11 cellular contexts compared by ENCODE assay signal in genomic region chr16:30381351-30382041, GRCh38. TPM values are rescaled to one million over a fixed set of nuclear protein-coding genes. Genes with fewer than 3 reads are reported as not detected.
DNase-seq lines count a peak whose midpoint lies in the region; ATAC-seq and TF ChIP-seq lines count a peak whose summit lies in the region.
"Had no signal": no experiment of that assay in that cellular context is flagged by ENCODE, and none has a peak within 500 bp of the region (broad histone marks: within the 10 kb centered on the region; RNA-seq: fewer than 3 reads in every experiment).

No MANE protein-coding gene starts in this region.

- H3K9ac ChIP-seq in colonic mucosa (ENCODE audit: low read depth in 2 of 2, low read length in 2 of 2): peak overlapping the region in 1 of 2 donors; percentile 51
- H3K9ac ChIP-seq: SK-N-SH had no signal

- H3K4me3 Mint-ChIP-seq in activated CD4-positive, alpha-beta T cell treated with anti-CD3 and anti-CD28 coated beads for 36 hours: peak overlapping the region; percentile 84
- no peak overlapping the region for H3K4me3 Mint-ChIP-seq in chondrocyte (ENCODE audit: unreplicated experiment)

- peaks cover 30% of the 10 kb centered on the region for H3K36me3 Mint-ChIP-seq in activated CD4-positive, alpha-beta T cell treated with anti-CD3 and anti-CD28 coated beads for 36 hours (ENCODE audit: low read depth)
- no peaks in the 10 kb centered on the region for H3K36me3 Mint-ChIP-seq in chondrocyte (ENCODE audit: low read depth)

- intact Hi-C loops in activated CD4-positive, alpha-beta T cell treated with anti-CD3 and anti-CD28 coated beads for 36 hours (cut with DNase I, micrococcal nuclease): loop anchor here (1.0 to 2.0 kb wide), 3 partner anchors 14 to 27 kb away; partner anchors contain the start of genes ZNF48 (in 1 of the 2) and ZNF771 (in 1 of the 2)
- intact Hi-C loops in colonic mucosa (cut with DNase I) (no loop called here), spleen (cut with DNase I; ENCODE audit: low total_unique reads) (no loop called here)

- CTCF ChIA-PET in activated CD4-positive, alpha-beta T cell treated with anti-CD3 and anti-CD28 coated beads for 36 hours (lab: Charles Lee): interaction anchor here (0.5 to 1.9 kb wide), 6 partner anchors 11 to 313 kb away, joined by 3 to 8 read pairs (median 4); partner anchors contain the start of gene DCTPP1

- no peak for TF ChIP-seq POLR2A in Peyer's patch (IDR thresholded peaks at IDR 0.05)
- no peak for TF ChIP-seq POLR2A in spleen (IDR thresholded peaks at IDR 0.05)

- peak overlapping the region; percentile 98 for H3K27ac Mint-ChIP-seq in activated CD4-positive, alpha-beta T cell treated with anti-CD3 and anti-CD28 coated beads for 36 hours
- no peak overlapping the region for H3K27ac Mint-ChIP-seq in chondrocyte (ENCODE audit: unreplicated experiment)

- DNase-seq in activated CD4-positive, alpha-beta T cell treated with anti-CD3 and anti-CD28 coated beads for 36 hours: peak; percentile 64
- DNase-seq in activated CD4-positive, alpha-beta T cell treated with anti-CD3 and anti-CD28 coated beads for 1 hour: no peak
- DNase-seq in Peyer's patch: no peak
- DNase-seq in colonic mucosa: no peak
- DNase-seq in spleen: no peak
- no peak for DNase-seq in chondrocyte (ENCODE audit: low spot score)
- no peak for DNase-seq in epidermal melanocyte (ENCODE audit: insufficient read length, low spot score)
- DNase-seq: NCI-H2029 treated with DMSO at 0.1 percent for 48 hours, SK-N-SH had no signal

- POLR2A ChIA-PET in activated CD4-positive, alpha-beta T cell treated with anti-CD3 and anti-CD28 coated beads for 36 hours (lab: Charles Lee): interaction anchor here (1.5 kb wide), 1 partner anchor 36 kb away, joined by 8 read pairs; no protein-coding TSS in a partner anchor

- no peaks in the 10 kb centered on the region for H3K9me3 Mint-ChIP-seq in activated CD4-positive, alpha-beta T cell treated with anti-CD3 and anti-CD28 coated beads for 36 hours (ENCODE audit: low read depth)
- no peaks in the 10 kb centered on the region for H3K9me3 Mint-ChIP-seq in chondrocyte (ENCODE audit: low read depth)

- H3K36me3 ChIP-seq in Peyer's patch (no peaks in the 10 kb centered on the region), colonic mucosa (no peaks in the 10 kb centered on the region), spleen (peaks cover 0 to 11% (median 0%) of the 10 kb centered on the region in 6 donors)

- no peaks in the 10 kb centered on the region for H3K9me3 ChIP-seq in Peyer's patch
- no peaks in the 10 kb centered on the region for H3K9me3 ChIP-seq in colonic mucosa
- no peaks in the 10 kb centered on the region for H3K9me3 ChIP-seq in spleen
- H3K9me3 ChIP-seq: SK-N-SH had no signal

- peak overlapping the region; percentile 53 to 92 (median 74) for H3K27ac ChIP-seq in Peyer's patch
- peak overlapping the region; percentile 20 for H3K27ac ChIP-seq in colonic mucosa
- H3K27ac ChIP-seq in spleen: peak overlapping the region; percentile 55 to 100 (median 78)

- H3K4me3 ChIP-seq in Peyer's patch (peak overlapping the region in 3 of 4 donors; percentile 37 to 46 (median 45)), colonic mucosa (no peak overlapping the region), spleen (peak overlapping the region; percentile 24 to 75 (median 45))

- H3K27me3 Mint-ChIP-seq in activated CD4-positive, alpha-beta T cell treated with anti-CD3 and anti-CD28 coated beads for 36 hours: no peaks in the 10 kb centered on the region
- no peaks in the 10 kb centered on the region for H3K27me3 Mint-ChIP-seq in chondrocyte (ENCODE audit: low read depth)

- WGBS in spleen, 5 donors: 66 to 75% (median 70%) methylated on average over 10 of the region's 10 CpGs

- H3K27me3 ChIP-seq in Peyer's patch (no peaks in the 10 kb centered on the region), colonic mucosa (no peaks in the 10 kb centered on the region), spleen (replicated peaks in 1 of 7) (no peaks in the 10 kb centered on the region)

- no peak for ATAC-seq in activated CD4-positive, alpha-beta T cell treated with anti-CD3 and anti-CD28 coated beads for 36 hours
- no peak for ATAC-seq in HG03196 (IDR thresholded peaks at IDR 0.05; ENCODE audit: unreplicated experiment)

- peaks cover 51% of the 10 kb centered on the region for H3K4me1 Mint-ChIP-seq in activated CD4-positive, alpha-beta T cell treated with anti-CD3 and anti-CD28 coated beads for 36 hours
- H3K4me1 Mint-ChIP-seq in chondrocyte (ENCODE audit: low read depth): peaks cover 23% of the 10 kb centered on the region

- H3K4me1 ChIP-seq in Peyer's patch (peaks cover 0 to 24% (median 22%) of the 10 kb centered on the region in 4 donors), colonic mucosa (peaks cover 5% of the 10 kb centered on the region), spleen (peaks cover 23 to 77% (median 52%) of the 10 kb centered on the region in 6 donors)

- TF ChIP-seq CTCF in Peyer's patch (IDR thresholded peaks at IDR 0.05) (no peak), colonic mucosa (IDR thresholded peaks at IDR 0.05) (no peak), spleen (IDR thresholded peaks at IDR 0.05 in 8 of 11, conservative IDR thresholded peaks at IDR 0.05 in 3 of 11) (no peak), chondrocyte (IDR thresholded peaks at IDR 0.05) (no peak)

RNA-seq across cellular contexts. Expression of gene SEPTIN1, which starts 0.9 kb away (rescaled TPM):
- total RNA-seq in activated CD4-positive, alpha-beta T cell treated with anti-CD3 and anti-CD28 coated beads for 36 hours: 100 to 1,000 TPM; 155 to 159 TPM
- total RNA-seq in Peyer's patch: 10 to 100 TPM in 2 of 4 donors, 1 to 10 TPM in 2; 7.2 to 65.2 (median 9.8) TPM
- 1 to 10 TPM; 4.3 to 4.5 TPM for total RNA-seq in colonic mucosa
- 100 to 1,000 TPM in 1 of 7 donors, 10 to 100 TPM in 6; 38.5 to 105 (median 72.4) TPM for total RNA-seq in spleen
- polyA plus RNA-seq in spleen: 100 to 1,000 TPM; 154 to 199 (median 179) TPM
- 0.85 to 1.7 TPM (median 1.3 TPM) in 3 replicates for total RNA-seq in chondrocyte

RNA-seq across cellular contexts. Expression of gene MYL11, which starts 6.9 kb away (rescaled TPM):
- 1 to 10 TPM in 1 of 2 experiments, under 1 TPM in 1; 0.69 to 1.6 TPM for total RNA-seq in activated CD4-positive, alpha-beta T cell treated with anti-CD3 and anti-CD28 coated beads for 36 hours
- not detected for total RNA-seq in Peyer's patch
- 1 to 10 TPM; 1.1 to 2.2 TPM for total RNA-seq in colonic mucosa
- 1 to 10 TPM in 1 of 7 donors, not detected in 6; 1.4 TPM for total RNA-seq in spleen
- 1 to 10 TPM; 2.7 to 4.3 (median 2.8) TPM for polyA plus RNA-seq in spleen
- 0.82 to 2.2 TPM (median 1.4 TPM) in 3 replicates for total RNA-seq in chondrocyte
- polyA plus RNA-seq: endothelial cell of umbilical vein had no signal

RNA-seq across cellular contexts. Expression of gene TBC1D10B, which starts 11.2 kb away (rescaled TPM):
- total RNA-seq in activated CD4-positive, alpha-beta T cell treated with anti-CD3 and anti-CD28 coated beads for 36 hours: 10 to 100 TPM; 38.1 to 43.4 TPM
- 10 to 100 TPM; 37.1 to 58.2 (median 48.9) TPM for total RNA-seq in Peyer's patch
- 10 to 100 TPM; 45.0 to 62.3 TPM for total RNA-seq in colonic mucosa
- total RNA-seq in spleen: 10 to 100 TPM; 32.5 to 50.4 (median 45.8) TPM
- polyA plus RNA-seq in spleen: 10 to 100 TPM; 17.3 to 33.3 (median 22.5) TPM
- total RNA-seq in chondrocyte: 43.3 to 48.6 TPM (median 44.2 TPM) in 3 replicates

RNA-seq across cellular contexts. Expression of gene ZNF48, which starts 13.7 kb away (rescaled TPM):
- 10 to 100 TPM; 10.6 to 11.0 TPM for total RNA-seq in activated CD4-positive, alpha-beta T cell treated with anti-CD3 and anti-CD28 coated beads for 36 hours
- total RNA-seq in Peyer's patch (1 to 10 TPM; 4.2 to 9.7 (median 7.1) TPM), colonic mucosa (1 to 10 TPM; 6.5 to 6.8 TPM), spleen (10 to 100 TPM in 3 of 7 donors, 1 to 10 TPM in 4; 7.1 to 10.4 (median 9.5) TPM), chondrocyte (10.6 to 11.8 TPM (median 10.8 TPM) in 3 replicates)
- 1 to 10 TPM; 2.7 to 5.7 (median 3.5) TPM for polyA plus RNA-seq in spleen

RNA-seq across cellular contexts. Expression of gene ZNF771, which starts 25.9 kb away (rescaled TPM):
- total RNA-seq in activated CD4-positive, alpha-beta T cell treated with anti-CD3 and anti-CD28 coated beads for 36 hours: 1 to 10 TPM; 3.8 to 4.0 TPM
- 10 to 100 TPM in 2 of 4 donors, 1 to 10 TPM in 2; 5.4 to 15.7 (median 8.5) TPM for total RNA-seq in Peyer's patch
- total RNA-seq in colonic mucosa: 1 to 10 TPM; 3.5 to 6.5 TPM
- 10 to 100 TPM in 1 of 7 donors, 1 to 10 TPM in 6; 2.2 to 10.2 (median 3.1) TPM for total RNA-seq in spleen
- 1 to 10 TPM; 2.3 to 3.7 (median 3.1) TPM for polyA plus RNA-seq in spleen
- total RNA-seq in chondrocyte: 10.2 to 16.3 TPM (median 10.8 TPM) in 3 replicates

Comparison
In these comparisons a context has a peak if more than half of its experiments do, and no peak if none do; other contexts are left out.
1. H3K27ac ChIP-seq: peak in every context shown above with its lines; median percentile 78 in spleen; 74 in Peyer's patch; 20 in colonic mucosa.
2. intact Hi-C loops: an anchor here in activated CD4-positive, alpha-beta T cell treated with anti-CD3 and anti-CD28 coated beads for 36 hours (1.0 to 2.0 kb wide); none called in colonic mucosa and spleen.